ENCODE assay signal across 1 cellular context in the genomic region with DNA sequence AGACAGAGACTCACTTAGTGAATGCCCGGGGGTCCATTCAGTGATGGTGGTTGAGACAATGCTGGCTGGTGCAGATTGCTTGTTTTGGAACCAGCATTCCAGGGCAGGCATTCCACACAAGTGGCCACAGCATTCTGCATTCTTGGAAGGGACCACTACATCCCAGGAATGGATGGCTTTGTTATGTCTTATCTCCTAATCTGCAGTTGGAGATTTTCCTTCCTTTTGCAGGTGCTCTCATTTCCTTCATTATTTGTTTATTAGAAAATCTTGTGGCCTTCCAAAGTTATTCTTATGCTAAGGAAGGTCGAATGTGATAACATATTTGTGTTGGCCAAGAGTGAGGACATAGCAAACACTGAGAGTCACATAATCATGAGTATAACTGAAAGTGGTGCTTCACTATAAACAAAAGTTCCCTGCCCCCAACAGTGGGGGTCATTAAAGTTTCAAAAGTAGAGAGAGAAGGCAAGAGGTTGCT.
TF ChIP-seq lines count a peak whose summit lies in the region.

No MANE protein-coding gene starts in this region.

TF ChIP-seq in WTC11, 78 proteins besides CTCF, POLR2A, EP300 and RAD21 (continued from another document):
- TF ChIP-seq, protein P1, sequence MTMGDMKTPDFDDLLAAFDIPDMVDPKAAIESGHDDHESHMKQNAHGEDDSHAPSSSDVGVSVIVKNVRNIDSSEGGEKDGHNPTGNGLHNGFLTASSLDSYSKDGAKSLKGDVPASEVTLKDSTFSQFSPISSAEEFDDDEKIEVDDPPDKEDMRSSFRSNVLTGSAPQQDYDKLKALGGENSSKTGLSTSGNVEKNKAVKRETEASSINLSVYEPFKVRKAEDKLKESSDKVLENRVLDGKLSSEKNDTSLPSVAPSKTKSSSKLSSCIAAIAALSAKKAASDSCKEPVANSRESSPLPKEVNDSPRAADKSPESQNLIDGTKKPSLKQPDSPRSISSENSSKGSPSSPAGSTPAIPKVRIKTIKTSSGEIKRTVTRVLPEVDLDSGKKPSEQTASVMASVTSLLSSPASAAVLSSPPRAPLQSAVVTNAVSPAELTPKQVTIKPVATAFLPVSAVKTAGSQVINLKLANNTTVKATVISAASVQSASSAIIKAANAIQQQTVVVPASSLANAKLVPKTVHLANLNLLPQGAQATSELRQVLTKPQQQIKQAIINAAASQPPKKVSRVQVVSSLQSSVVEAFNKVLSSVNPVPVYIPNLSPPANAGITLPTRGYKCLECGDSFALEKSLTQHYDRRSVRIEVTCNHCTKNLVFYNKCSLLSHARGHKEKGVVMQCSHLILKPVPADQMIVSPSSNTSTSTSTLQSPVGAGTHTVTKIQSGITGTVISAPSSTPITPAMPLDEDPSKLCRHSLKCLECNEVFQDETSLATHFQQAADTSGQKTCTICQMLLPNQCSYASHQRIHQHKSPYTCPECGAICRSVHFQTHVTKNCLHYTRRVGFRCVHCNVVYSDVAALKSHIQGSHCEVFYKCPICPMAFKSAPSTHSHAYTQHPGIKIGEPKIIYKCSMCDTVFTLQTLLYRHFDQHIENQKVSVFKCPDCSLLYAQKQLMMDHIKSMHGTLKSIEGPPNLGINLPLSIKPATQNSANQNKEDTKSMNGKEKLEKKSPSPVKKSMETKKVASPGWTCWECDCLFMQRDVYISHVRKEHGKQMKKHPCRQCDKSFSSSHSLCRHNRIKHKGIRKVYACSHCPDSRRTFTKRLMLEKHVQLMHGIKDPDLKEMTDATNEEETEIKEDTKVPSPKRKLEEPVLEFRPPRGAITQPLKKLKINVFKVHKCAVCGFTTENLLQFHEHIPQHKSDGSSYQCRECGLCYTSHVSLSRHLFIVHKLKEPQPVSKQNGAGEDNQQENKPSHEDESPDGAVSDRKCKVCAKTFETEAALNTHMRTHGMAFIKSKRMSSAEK (CRISPR knock-in tag; IDR thresholded peaks at IDR 0.05; ENCODE audit: borderline replicate concordance): no peak
- TF ChIP-seq ELF4 (CRISPR knock-in tag; IDR thresholded peaks at IDR 0.05; ENCODE audit: low read depth): no peak
- no peak for TF ChIP-seq SP1 (CRISPR knock-in tag; conservative IDR thresholded peaks at IDR 0.05)
- TF ChIP-seq GABPB1 (CRISPR knock-in tag; IDR thresholded peaks at IDR 0.05): no peak
- TF ChIP-seq NR3C1 (CRISPR knock-in tag; conservative IDR thresholded peaks at IDR 0.05; ENCODE audit: low read depth): no peak
- no peak for TF ChIP-seq ZNF232 (CRISPR knock-in tag; IDR thresholded peaks at IDR 0.05)
- TF ChIP-seq RORB (CRISPR knock-in tag; IDR thresholded peaks at IDR 0.05): no peak
- TF ChIP-seq TCF7 (CRISPR knock-in tag; IDR thresholded peaks at IDR 0.05; ENCODE audit: low read depth): no peak
- no peak for TF ChIP-seq PRRX2 (CRISPR knock-in tag; IDR thresholded peaks at IDR 0.05)
- no peak for TF ChIP-seq FOXJ3 (CRISPR knock-in tag; IDR thresholded peaks at IDR 0.05; ENCODE audit: borderline replicate concordance)
TF ChIP-seq in WTC11: peak in this region for 0.
